In the genomic region with DNA sequence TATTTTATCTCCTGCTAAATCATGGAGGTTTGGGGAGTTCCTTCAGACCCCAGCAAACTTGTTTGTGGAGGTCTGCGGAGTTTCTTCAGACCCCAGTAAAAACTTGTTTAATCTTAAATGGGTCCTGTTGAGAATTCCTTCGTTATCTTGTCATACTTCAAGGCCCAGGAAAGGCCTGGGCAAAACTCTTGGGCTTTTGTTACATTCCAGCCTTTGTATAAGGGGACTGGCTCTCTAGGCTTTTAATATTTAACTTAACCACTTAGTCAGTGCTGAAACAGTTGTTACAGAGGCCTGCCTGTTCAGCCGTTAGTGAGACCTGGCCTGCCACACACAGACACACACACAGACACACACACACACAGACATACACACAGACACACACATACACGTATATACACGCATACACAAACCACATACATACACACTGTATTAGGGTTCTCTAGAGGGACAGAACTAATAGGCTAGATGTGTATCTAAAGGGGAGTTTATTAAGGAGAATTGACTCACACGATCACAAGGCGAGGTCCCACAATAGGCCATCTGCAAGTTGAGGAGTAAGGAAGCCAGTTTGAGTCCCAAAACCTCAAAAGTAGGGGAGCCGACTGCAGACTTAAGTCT, we compare ENCODE assay signal across 1 cellular context.
A peak's percentile ranks its signal among the peaks of the same experiment; 100 is the strongest.
TF ChIP-seq lines count a peak whose summit lies in the region.

No MANE protein-coding gene starts in this region.

TF ChIP-seq in HepG2, 621 proteins besides CTCF, POLR2A, EP300 and RAD21 (continued from another document and continues in another):
- no peak for TF ChIP-seq NR2F6 (IDR thresholded peaks at IDR 0.05)
- peak; percentile 6; the same call in 1 of the 2 replicates for TF ChIP-seq NR2F6 (CRISPR knock-in tag; IDR thresholded peaks at IDR 0.05)
- TF ChIP-seq NFIC (IDR thresholded peaks at IDR 0.05; ENCODE audit: low read length) = peak; percentile 12; the same call in 1 of the 2 replicates
- TF ChIP-seq TBL1XR1 (IDR thresholded peaks at IDR 0.05; ENCODE audit: borderline replicate concordance, low read length, partially characterized antibody) = peak; percentile 49
- TF ChIP-seq HNF4A (CRISPR knock-in tag; IDR thresholded peaks at IDR 0.05) = peak; percentile 43
- no peak for TF ChIP-seq CHCHD3 (CRISPR knock-in tag; IDR thresholded peaks at IDR 0.05)
- TF ChIP-seq NR2F2 (IDR thresholded peaks at IDR 0.05; ENCODE audit: borderline replicate concordance, low read depth) = 0 out of 2 replicates have a peak, but pooled peaks have one; percentile 17
- TF ChIP-seq MYC (CRISPR knock-in tag; IDR thresholded peaks at IDR 0.05; ENCODE audit: borderline replicate concordance) = 0 out of 2 replicates have a peak, but pooled peaks have one; percentile 42
- TF ChIP-seq, protein P1, sequence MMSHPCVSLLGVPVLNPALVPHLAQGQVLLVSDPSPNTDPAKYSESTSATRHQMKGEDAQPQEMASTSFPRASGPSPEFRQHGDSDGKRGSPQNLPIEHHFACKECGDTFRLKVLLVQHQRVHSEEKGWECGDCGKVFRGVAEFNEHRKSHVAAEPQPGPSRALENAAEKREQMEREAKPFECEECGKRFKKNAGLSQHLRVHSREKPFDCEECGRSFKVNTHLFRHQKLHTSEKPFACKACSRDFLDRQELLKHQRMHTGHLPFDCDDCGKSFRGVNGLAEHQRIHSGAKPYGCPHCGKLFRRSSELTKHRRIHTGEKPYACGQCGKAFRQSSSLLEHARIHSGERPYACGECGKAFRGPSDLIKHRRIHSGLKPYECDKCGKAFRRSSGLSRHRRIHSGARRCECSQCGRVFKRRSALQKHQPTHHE (CRISPR knock-in tag; IDR thresholded peaks at IDR 0.05; ENCODE audit: borderline replicate concordance) = 0 out of 2 replicates have a peak, but pooled peaks have one; percentile 33
- 0 out of 2 replicates have a peak, but pooled peaks have one; percentile 45 for TF ChIP-seq KDM5B (CRISPR knock-in tag; IDR thresholded peaks at IDR 0.05; ENCODE audit: borderline replicate concordance)
- TF ChIP-seq ZKSCAN1 (IDR thresholded peaks at IDR 0.05; ENCODE audit: low read length) = peak; percentile 77
- peak; percentile 79 for TF ChIP-seq ZNF557 (CRISPR knock-in tag; IDR thresholded peaks at IDR 0.05)
- no peak for TF ChIP-seq PPARG (CRISPR knock-in tag; conservative IDR thresholded peaks at IDR 0.05)
- TF ChIP-seq, protein P2, sequence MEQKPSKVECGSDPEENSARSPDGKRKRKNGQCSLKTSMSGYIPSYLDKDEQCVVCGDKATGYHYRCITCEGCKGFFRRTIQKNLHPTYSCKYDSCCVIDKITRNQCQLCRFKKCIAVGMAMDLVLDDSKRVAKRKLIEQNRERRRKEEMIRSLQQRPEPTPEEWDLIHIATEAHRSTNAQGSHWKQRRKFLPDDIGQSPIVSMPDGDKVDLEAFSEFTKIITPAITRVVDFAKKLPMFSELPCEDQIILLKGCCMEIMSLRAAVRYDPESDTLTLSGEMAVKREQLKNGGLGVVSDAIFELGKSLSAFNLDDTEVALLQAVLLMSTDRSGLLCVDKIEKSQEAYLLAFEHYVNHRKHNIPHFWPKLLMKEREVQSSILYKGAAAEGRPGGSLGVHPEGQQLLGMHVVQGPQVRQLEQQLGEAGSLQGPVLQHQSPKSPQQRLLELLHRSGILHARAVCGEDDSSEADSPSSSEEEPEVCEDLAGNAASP (CRISPR knock-in tag; IDR thresholded peaks at IDR 0.05; ENCODE audit: borderline replicate concordance) = peak; percentile 52
- 0 out of 2 replicates have a peak, but pooled peaks have one; percentile 23 for TF ChIP-seq ZNF432 (CRISPR knock-in tag; IDR thresholded peaks at IDR 0.05; ENCODE audit: borderline replicate concordance)
- TF ChIP-seq, protein P3, sequence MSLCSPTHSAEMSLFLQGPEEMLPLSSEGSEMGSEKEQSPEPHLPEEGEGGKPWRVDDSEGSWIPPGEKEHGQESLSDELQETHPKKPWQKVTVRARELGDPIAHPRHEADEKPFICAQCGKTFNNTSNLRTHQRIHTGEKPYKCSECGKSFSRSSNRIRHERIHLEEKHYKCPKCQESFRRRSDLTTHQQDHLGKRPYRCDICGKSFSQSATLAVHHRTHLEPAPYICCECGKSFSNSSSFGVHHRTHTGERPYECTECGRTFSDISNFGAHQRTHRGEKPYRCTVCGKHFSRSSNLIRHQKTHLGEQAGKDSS (CRISPR knock-in tag; IDR thresholded peaks at IDR 0.05; ENCODE audit: borderline replicate concordance, low read depth) = 0 out of 2 replicates have a peak, but pooled peaks have one; percentile 2
- TF ChIP-seq JUNB (CRISPR knock-in tag; IDR thresholded peaks at IDR 0.05; ENCODE audit: borderline replicate concordance) = peak; percentile 75; the same call in 1 of the 2 replicates
- TF ChIP-seq ZNF232 (CRISPR knock-in tag; IDR thresholded peaks at IDR 0.05; ENCODE audit: borderline replicate concordance) = no peak
- TF ChIP-seq, protein P4, sequence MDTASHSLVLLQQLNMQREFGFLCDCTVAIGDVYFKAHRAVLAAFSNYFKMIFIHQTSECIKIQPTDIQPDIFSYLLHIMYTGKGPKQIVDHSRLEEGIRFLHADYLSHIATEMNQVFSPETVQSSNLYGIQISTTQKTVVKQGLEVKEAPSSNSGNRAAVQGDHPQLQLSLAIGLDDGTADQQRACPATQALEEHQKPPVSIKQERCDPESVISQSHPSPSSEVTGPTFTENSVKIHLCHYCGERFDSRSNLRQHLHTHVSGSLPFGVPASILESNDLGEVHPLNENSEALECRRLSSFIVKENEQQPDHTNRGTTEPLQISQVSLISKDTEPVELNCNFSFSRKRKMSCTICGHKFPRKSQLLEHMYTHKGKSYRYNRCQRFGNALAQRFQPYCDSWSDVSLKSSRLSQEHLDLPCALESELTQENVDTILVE (CRISPR knock-in tag; IDR thresholded peaks at IDR 0.05) = no peak
- TF ChIP-seq GATA4 (IDR thresholded peaks at IDR 0.05; ENCODE audit: borderline replicate concordance, low read depth) = peak; percentile 62; the same call in 1 of the 2 replicates
- TF ChIP-seq FOXO1 (CRISPR knock-in tag; IDR thresholded peaks at IDR 0.05) = 0 out of 2 replicates have a peak, but pooled peaks have one; percentile 36
- TF ChIP-seq, protein P5, sequence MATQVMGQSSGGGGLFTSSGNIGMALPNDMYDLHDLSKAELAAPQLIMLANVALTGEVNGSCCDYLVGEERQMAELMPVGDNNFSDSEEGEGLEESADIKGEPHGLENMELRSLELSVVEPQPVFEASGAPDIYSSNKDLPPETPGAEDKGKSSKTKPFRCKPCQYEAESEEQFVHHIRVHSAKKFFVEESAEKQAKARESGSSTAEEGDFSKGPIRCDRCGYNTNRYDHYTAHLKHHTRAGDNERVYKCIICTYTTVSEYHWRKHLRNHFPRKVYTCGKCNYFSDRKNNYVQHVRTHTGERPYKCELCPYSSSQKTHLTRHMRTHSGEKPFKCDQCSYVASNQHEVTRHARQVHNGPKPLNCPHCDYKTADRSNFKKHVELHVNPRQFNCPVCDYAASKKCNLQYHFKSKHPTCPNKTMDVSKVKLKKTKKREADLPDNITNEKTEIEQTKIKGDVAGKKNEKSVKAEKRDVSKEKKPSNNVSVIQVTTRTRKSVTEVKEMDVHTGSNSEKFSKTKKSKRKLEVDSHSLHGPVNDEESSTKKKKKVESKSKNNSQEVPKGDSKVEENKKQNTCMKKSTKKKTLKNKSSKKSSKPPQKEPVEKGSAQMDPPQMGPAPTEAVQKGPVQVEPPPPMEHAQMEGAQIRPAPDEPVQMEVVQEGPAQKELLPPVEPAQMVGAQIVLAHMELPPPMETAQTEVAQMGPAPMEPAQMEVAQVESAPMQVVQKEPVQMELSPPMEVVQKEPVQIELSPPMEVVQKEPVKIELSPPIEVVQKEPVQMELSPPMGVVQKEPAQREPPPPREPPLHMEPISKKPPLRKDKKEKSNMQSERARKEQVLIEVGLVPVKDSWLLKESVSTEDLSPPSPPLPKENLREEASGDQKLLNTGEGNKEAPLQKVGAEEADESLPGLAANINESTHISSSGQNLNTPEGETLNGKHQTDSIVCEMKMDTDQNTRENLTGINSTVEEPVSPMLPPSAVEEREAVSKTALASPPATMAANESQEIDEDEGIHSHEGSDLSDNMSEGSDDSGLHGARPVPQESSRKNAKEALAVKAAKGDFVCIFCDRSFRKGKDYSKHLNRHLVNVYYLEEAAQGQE (IDR thresholded peaks at IDR 0.05; ENCODE audit: borderline replicate concordance in 1 of 2, low read depth in 1 of 2, low read length in 2 of 2) = no peak
- TF ChIP-seq, protein P6, sequence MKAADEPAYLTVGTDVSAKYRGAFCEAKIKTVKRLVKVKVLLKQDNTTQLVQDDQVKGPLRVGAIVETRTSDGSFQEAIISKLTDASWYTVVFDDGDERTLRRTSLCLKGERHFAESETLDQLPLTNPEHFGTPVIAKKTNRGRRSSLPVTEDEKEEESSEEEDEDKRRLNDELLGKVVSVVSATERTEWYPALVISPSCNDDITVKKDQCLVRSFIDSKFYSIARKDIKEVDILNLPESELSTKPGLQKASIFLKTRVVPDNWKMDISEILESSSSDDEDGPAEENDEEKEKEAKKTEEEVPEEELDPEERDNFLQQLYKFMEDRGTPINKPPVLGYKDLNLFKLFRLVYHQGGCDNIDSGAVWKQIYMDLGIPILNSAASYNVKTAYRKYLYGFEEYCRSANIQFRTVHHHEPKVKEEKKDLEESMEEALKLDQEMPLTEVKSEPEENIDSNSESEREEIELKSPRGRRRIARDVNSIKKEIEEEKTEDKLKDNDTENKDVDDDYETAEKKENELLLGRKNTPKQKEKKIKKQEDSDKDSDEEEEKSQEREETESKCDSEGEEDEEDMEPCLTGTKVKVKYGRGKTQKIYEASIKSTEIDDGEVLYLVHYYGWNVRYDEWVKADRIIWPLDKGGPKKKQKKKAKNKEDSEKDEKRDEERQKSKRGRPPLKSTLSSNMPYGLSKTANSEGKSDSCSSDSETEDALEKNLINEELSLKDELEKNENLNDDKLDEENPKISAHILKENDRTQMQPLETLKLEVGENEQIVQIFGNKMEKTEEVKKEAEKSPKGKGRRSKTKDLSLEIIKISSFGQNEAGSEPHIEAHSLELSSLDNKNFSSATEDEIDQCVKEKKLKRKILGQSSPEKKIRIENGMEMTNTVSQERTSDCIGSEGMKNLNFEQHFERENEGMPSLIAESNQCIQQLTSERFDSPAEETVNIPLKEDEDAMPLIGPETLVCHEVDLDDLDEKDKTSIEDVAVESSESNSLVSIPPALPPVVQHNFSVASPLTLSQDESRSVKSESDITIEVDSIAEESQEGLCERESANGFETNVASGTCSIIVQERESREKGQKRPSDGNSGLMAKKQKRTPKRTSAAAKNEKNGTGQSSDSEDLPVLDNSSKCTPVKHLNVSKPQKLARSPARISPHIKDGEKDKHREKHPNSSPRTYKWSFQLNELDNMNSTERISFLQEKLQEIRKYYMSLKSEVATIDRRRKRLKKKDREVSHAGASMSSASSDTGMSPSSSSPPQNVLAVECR (CRISPR knock-in tag; IDR thresholded peaks at IDR 0.05; ENCODE audit: borderline replicate concordance) = peak; percentile 31; the same call in 1 of the 2 replicates
- TF ChIP-seq, protein P7, sequence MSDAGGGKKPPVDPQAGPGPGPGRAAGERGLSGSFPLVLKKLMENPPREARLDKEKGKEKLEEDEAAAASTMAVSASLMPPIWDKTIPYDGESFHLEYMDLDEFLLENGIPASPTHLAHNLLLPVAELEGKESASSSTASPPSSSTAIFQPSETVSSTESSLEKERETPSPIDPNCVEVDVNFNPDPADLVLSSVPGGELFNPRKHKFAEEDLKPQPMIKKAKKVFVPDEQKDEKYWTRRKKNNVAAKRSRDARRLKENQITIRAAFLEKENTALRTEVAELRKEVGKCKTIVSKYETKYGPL (CRISPR knock-in tag; IDR thresholded peaks at IDR 0.05) = peak; percentile 30; the same call in 1 of the 2 replicates
- TF ChIP-seq ISL2 (CRISPR knock-in tag; IDR thresholded peaks at IDR 0.05) = peak; percentile 58
- TF ChIP-seq RARA (CRISPR knock-in tag; IDR thresholded peaks at IDR 0.05) = 0 out of 2 replicates have a peak, but pooled peaks have one; percentile 38
- TF ChIP-seq HDAC1 (CRISPR knock-in tag; IDR thresholded peaks at IDR 0.05) = peak; percentile 85
- peak; percentile 73 for TF ChIP-seq ZMYM4 (CRISPR knock-in tag; IDR thresholded peaks at IDR 0.05)
- TF ChIP-seq HDAC2 (CRISPR knock-in tag; IDR thresholded peaks at IDR 0.05) = peak; percentile 17; the same call in 1 of the 2 replicates
- 0 out of 2 replicates have a peak, but pooled peaks have one; percentile 8 for TF ChIP-seq GMEB1 (CRISPR knock-in tag; IDR thresholded peaks at IDR 0.05; ENCODE audit: borderline replicate concordance)
- TF ChIP-seq ZNF619 (CRISPR knock-in tag; IDR thresholded peaks at IDR 0.05) = peak; percentile 70
- TF ChIP-seq SAP130 (CRISPR knock-in tag; IDR thresholded peaks at IDR 0.05; ENCODE audit: low read depth) = peak; percentile 71
- TF ChIP-seq SIN3A (IDR thresholded peaks at IDR 0.05; ENCODE audit: borderline replicate concordance, low read depth, low read length) = no peak
- no peak for TF ChIP-seq E2F1 (CRISPR knock-in tag; IDR thresholded peaks at IDR 0.05)
- no peak for TF ChIP-seq DMAP1 (CRISPR knock-in tag; IDR thresholded peaks at IDR 0.05)
- TF ChIP-seq BRCA1 (CRISPR knock-in tag; IDR thresholded peaks at IDR 0.05) = 0 out of 2 replicates have a peak, but pooled peaks have one; percentile 3
- 0 out of 2 replicates have a peak, but pooled peaks have one; percentile 54 for TF ChIP-seq ARNTL (CRISPR knock-in tag; IDR thresholded peaks at IDR 0.05)
- TF ChIP-seq RBAK (CRISPR knock-in tag; IDR thresholded peaks at IDR 0.05) = 0 out of 2 replicates have a peak, but pooled peaks have one; percentile 67
- peak; percentile 68 for TF ChIP-seq FOXA3 (CRISPR knock-in tag; IDR thresholded peaks at IDR 0.05)
- 0 out of 2 replicates have a peak, but pooled peaks have one; percentile 26 for TF ChIP-seq ZZZ3 (CRISPR knock-in tag; IDR thresholded peaks at IDR 0.05; ENCODE audit: borderline replicate concordance)
- no peak for TF ChIP-seq SATB2 (CRISPR knock-in tag; IDR thresholded peaks at IDR 0.05)
- TF ChIP-seq KLF6 (CRISPR knock-in tag; IDR thresholded peaks at IDR 0.05) = no peak
- peak; percentile 68; the same call in 1 of the 2 replicates for TF ChIP-seq REPIN1 (CRISPR knock-in tag; IDR thresholded peaks at IDR 0.05; ENCODE audit: borderline replicate concordance, low read depth)
- no peak; the same call in 1 of the 2 replicates for TF ChIP-seq DNMT3B (CRISPR knock-in tag; conservative IDR thresholded peaks at IDR 0.05)
- TF ChIP-seq RNF2 (conservative IDR thresholded peaks at IDR 0.05; ENCODE audit: low read depth) = no peak
